Comparison of ENCODE assay signal across 19 cellular contexts in the genomic region with DNA sequence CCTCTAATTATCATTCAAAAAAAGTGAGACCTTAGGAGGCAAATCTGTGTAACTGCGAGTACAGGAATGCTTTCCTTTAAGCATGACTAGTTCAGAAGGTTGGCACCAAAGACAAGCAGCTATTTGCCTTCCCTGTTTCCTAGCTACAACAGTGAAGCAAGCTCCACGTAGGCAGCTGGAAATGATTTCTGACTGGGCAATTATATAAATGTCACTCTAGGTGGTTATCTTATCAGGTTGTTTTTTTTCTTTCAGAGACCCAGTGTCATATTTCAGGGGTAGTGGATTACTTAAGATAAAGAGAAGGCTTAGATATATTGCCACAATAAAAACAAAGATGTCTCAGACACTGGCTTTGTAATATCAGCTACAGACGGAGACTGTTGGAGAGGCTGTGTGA.
DNase-seq lines count a peak whose midpoint lies in the region; ATAC-seq and TF ChIP-seq lines count a peak whose summit lies in the region.
"Had no signal": no experiment of that assay in that cellular context is flagged by ENCODE, and none has a peak within 500 bp of the region (broad histone marks: within the 10 kb centered on the region; RNA-seq: fewer than 3 reads in every experiment).

No MANE protein-coding gene starts in this region.

- peak overlapping the region; percentile 53 for H3K27ac Mint-ChIP-seq in neural progenitor cell
- H3K27ac Mint-ChIP-seq in CD8-positive, alpha-beta T cell: no peak overlapping the region
- H3K27ac Mint-ChIP-seq: activated naive CD4-positive, alpha-beta T cell treated with anti-CD3 and anti-CD28 coated beads for 36 hours; stimulated activated effector memory CD8-positive, alpha-beta T cell treated with anti-CD3 and anti-CD28 coated beads, Interleukin-12 subunit alpha, Interleukin-12 subunit beta, amount 100 ng/mL, for 72 hours had no signal

- no peaks in the 10 kb centered on the region for H3K27me3 Mint-ChIP-seq in neural progenitor cell (ENCODE audit: insufficient read depth, low read depth)
- no peaks in the 10 kb centered on the region for H3K27me3 Mint-ChIP-seq in CD8-positive, alpha-beta T cell (ENCODE audit: low read depth)

- no peak overlapping the region for H3K4me3 Mint-ChIP-seq in neural progenitor cell
- H3K4me3 Mint-ChIP-seq in CD8-positive, alpha-beta T cell: no peak overlapping the region
- H3K4me3 Mint-ChIP-seq: activated naive CD4-positive, alpha-beta T cell treated with anti-CD3 and anti-CD28 coated beads for 36 hours; neural crest cell; stimulated activated effector memory CD8-positive, alpha-beta T cell treated with anti-CD3 and anti-CD28 coated beads, Interleukin-12 subunit alpha, Interleukin-12 subunit beta, amount 100 ng/mL, for 72 hours had no signal

- H3K4me2 ChIP-seq in neural progenitor cell: no peak overlapping the region

- CTCF ChIA-PET in CD8-positive, alpha-beta T cell (lab: Charles Lee): no interaction called here

- intact Hi-C loops in CD8-positive, alpha-beta T cell (cut with DNase I, micrococcal nuclease): no loop called here

- no peaks in the 10 kb centered on the region for H3K36me3 ChIP-seq in neural progenitor cell
- no peaks in the 10 kb centered on the region for H3K36me3 ChIP-seq in CD8-positive, alpha-beta T cell (ENCODE audit: insufficient read depth, low read length)
- H3K36me3 ChIP-seq: BE2C had no signal

- no peaks in the 10 kb centered on the region for H3K79me2 ChIP-seq in neural progenitor cell (ENCODE audit: low read depth)

- H3K36me3 Mint-ChIP-seq in neural progenitor cell: no peaks in the 10 kb centered on the region
- H3K36me3 Mint-ChIP-seq in CD8-positive, alpha-beta T cell: no peaks in the 10 kb centered on the region
- H3K36me3 Mint-ChIP-seq: stimulated activated effector memory CD8-positive, alpha-beta T cell treated with anti-CD3 and anti-CD28 coated beads, Interleukin-12 subunit alpha, Interleukin-12 subunit beta, amount 100 ng/mL, for 72 hours had no signal

- DNase-seq in COR-L47 (lab: John Stamatoyannopoulos, UW) (peak; percentile 20), LNCaP clone FGC (ENCODE audit: low read depth) (peak; percentile 46), astrocyte of the spinal cord (ENCODE audit: low read depth, low spot score) (peak; percentile 0), neural progenitor cell (ENCODE audit: low spot score) (no peak), mesenteric fat pad (ENCODE audit: low spot score) (no peak), GM13976 (ENCODE audit: low spot score) (no peak)
- no peak for DNase-seq in CD8-positive, alpha-beta T cell
- DNase-seq: activated CD4-positive, CD25-positive, alpha-beta regulatory T cell treated with anti-CD3 and anti-CD28 coated beads, Interleukin-2, amount 50 U/mL, for 72 hours; activated naive CD4-positive, alpha-beta T cell treated with anti-CD3 and anti-CD28 coated beads for 36 hours; BE2C; DMS79; effector memory CD4-positive, alpha-beta T cell; GOT3; MM.1S; NCI-H524 treated with DMSO at 0.1 percent for 48 hours; RPMI8226; T-helper 1 cell had no signal

- H4K20me1 ChIP-seq in neural progenitor cell (ENCODE audit: low read depth): no peaks in the 10 kb centered on the region

- no peak for ATAC-seq in CD8-positive, alpha-beta T cell
- ATAC-seq: stimulated activated effector memory CD8-positive, alpha-beta T cell treated with anti-CD3 and anti-CD28 coated beads, Interleukin-12 subunit alpha, Interleukin-12 subunit beta, amount 100 ng/mL, for 72 hours had no signal

- in situ Hi-C loops in astrocyte of the spinal cord (cut with HindIII; ENCODE audit: low sequenced_read_pairs): no loop called here
- in situ Hi-C loops in GM13976 (cut with MboI; ENCODE audit: low sequenced_read_pairs, unreplicated experiment): no loop called here

- peaks cover 6% of the 10 kb centered on the region for H3K4me1 ChIP-seq in neural progenitor cell
- no peaks in the 10 kb centered on the region for H3K4me1 ChIP-seq in CD8-positive, alpha-beta T cell (ENCODE audit: insufficient read depth, low read length)
- H3K4me1 ChIP-seq: BE2C had no signal

- H3K27ac ChIP-seq in neural progenitor cell: no peak overlapping the region
- no peak overlapping the region for H3K27ac ChIP-seq in CD8-positive, alpha-beta T cell (ENCODE audit: low read depth, low read length)

- H3K4me3 ChIP-seq in LNCaP clone FGC (ENCODE audit: low read depth, low read length): no peak overlapping the region
- no peak overlapping the region for H3K4me3 ChIP-seq in astrocyte of the spinal cord (ENCODE audit: low read depth, low read length)
- no peak overlapping the region for H3K4me3 ChIP-seq in neural progenitor cell
- H3K4me3 ChIP-seq in CD8-positive, alpha-beta T cell (ENCODE audit: low read depth, low read length): no peak overlapping the region

- no peak overlapping the region for H2AFZ ChIP-seq in neural progenitor cell (replicated peaks)

- TF ChIP-seq CTCF in LNCaP clone FGC (IDR thresholded peaks at IDR 0.05; ENCODE audit: control insufficient read depth, extremely low read depth, insufficient read depth) (no peak), astrocyte of the spinal cord (IDR thresholded peaks at IDR 0.05; ENCODE audit: low read depth, low read length) (no peak), neural progenitor cell (IDR thresholded peaks at IDR 0.05) (no peak), GM13976 (IDR thresholded peaks at IDR 0.05; ENCODE audit: borderline replicate concordance, control extremely low read depth, extremely low read depth, insufficient read depth, missing control alignments) (no peak)
- TF ChIP-seq CTCF in CD8-positive, alpha-beta T cell (IDR thresholded peaks at IDR 0.05): no peak

- H3K9me3 ChIP-seq in neural progenitor cell (ENCODE audit: low read depth): no peaks in the 10 kb centered on the region
- peaks cover 2% of the 10 kb centered on the region for H3K9me3 ChIP-seq in CD8-positive, alpha-beta T cell (ENCODE audit: low read length)
- H3K9me3 ChIP-seq: BE2C had no signal

- H3F3A ChIP-seq in neural progenitor cell (ENCODE audit: low read depth): no peaks in the 10 kb centered on the region

- no peaks in the 10 kb centered on the region for H3K9me3 Mint-ChIP-seq in neural progenitor cell
- H3K9me3 Mint-ChIP-seq in CD8-positive, alpha-beta T cell: peaks cover 9% of the 10 kb centered on the region
- H3K9me3 Mint-ChIP-seq: neural crest cell had no signal

- peaks cover 16% of the 10 kb centered on the region for H3K4me1 Mint-ChIP-seq in neural progenitor cell
- H3K4me1 Mint-ChIP-seq in CD8-positive, alpha-beta T cell (ENCODE audit: low read depth): no peaks in the 10 kb centered on the region
- H3K4me1 Mint-ChIP-seq: stimulated activated effector memory CD8-positive, alpha-beta T cell treated with anti-CD3 and anti-CD28 coated beads, Interleukin-12 subunit alpha, Interleukin-12 subunit beta, amount 100 ng/mL, for 72 hours had no signal

- no peaks in the 10 kb centered on the region for H3K27me3 ChIP-seq in neural progenitor cell
- no peaks in the 10 kb centered on the region for H3K27me3 ChIP-seq in CD8-positive, alpha-beta T cell (ENCODE audit: insufficient read depth, low read length)
- H3K27me3 ChIP-seq: BE2C had no signal

- no peak overlapping the region for H3K9ac ChIP-seq in neural progenitor cell

- POLR2A ChIA-PET in CD8-positive, alpha-beta T cell (lab: Charles Lee): no interaction called here

Comparison
In these comparisons a context has a peak if more than half of its experiments do, and no peak if none do; other contexts are left out.
1. DNase-seq: peak in COR-L47 (single experiment), LNCaP clone FGC (single experiment) and astrocyte of the spinal cord (single experiment); none in neural progenitor cell (single experiment), mesenteric fat pad (single experiment), CD8-positive, alpha-beta T cell (0 of 7) and GM13976 (single experiment).